Comparison of ENCODE assay signal across 13 cellular contexts in genomic region chr10:129531195-129531968, GRCh38.
A peak's percentile ranks its signal among the peaks of the same experiment; 100 is the strongest.
DNase-seq lines count a peak whose midpoint lies in the region; ATAC-seq, FAIRE-seq and TF ChIP-seq lines count a peak whose summit lies in the region.
"Had no signal": no experiment of that assay in that cellular context is flagged by ENCODE, and none has a peak within 500 bp of the region (broad histone marks: within the 10 kb centered on the region; RNA-seq: fewer than 3 reads in every experiment).

No MANE protein-coding gene starts in this region.

- H3K9me3 Mint-ChIP-seq in stimulated activated effector memory CD8-positive, alpha-beta T cell treated with anti-CD3 and anti-CD28 coated beads, Interleukin-12 subunit alpha, Interleukin-12 subunit beta, amount 100 ng/mL, for 72 hours, result peaks cover 11% of the 10 kb centered on the region

- H3K36me3 ChIP-seq in HUES48 (ENCODE audit: control insufficient read depth, insufficient read depth, low read length) (no peaks in the 10 kb centered on the region), keratinocyte (ENCODE audit: control insufficient read depth in 2 of 2, extremely low read depth in 1 of 2, insufficient read depth in 2 of 2, low read length in 2 of 2) (no peaks in the 10 kb centered on the region), prostate gland (no peaks in the 10 kb centered on the region), spleen (peaks cover 0 to 27% (median 10%) of the 10 kb centered on the region in 6 donors)

- in situ Hi-C loops in T47D (cut with HindIII; ENCODE audit: low pct_unique_long_range_greater_than_20kb, low sequenced_read_pairs), result no loop called here

- H3K4me3 Mint-ChIP-seq in stimulated activated effector memory CD8-positive, alpha-beta T cell treated with anti-CD3 and anti-CD28 coated beads, Interleukin-12 subunit alpha, Interleukin-12 subunit beta, amount 100 ng/mL, for 72 hours, result no peak overlapping the region
- H3K4me3 Mint-ChIP-seq: effector memory CD8-positive, alpha-beta T cell had no signal

- FAIRE-seq in keratinocyte (lab: Jason Lieb, UNC), result no peak
- FAIRE-seq: islet of Langerhans had no signal

- peak overlapping the region; percentile 65 for H3K27ac ChIP-seq in HUES48 (ENCODE audit: low read depth, low read length)
- peak overlapping the region; percentile 8 for H3K27ac ChIP-seq in keratinocyte (ENCODE audit: control insufficient read depth, insufficient read depth, low read length)
- no peak overlapping the region for H3K27ac ChIP-seq in prostate gland
- H3K27ac ChIP-seq in spleen, result no peak overlapping the region
- H3K27ac ChIP-seq: neutrophil had no signal

- DNase-seq in AG08395 (ENCODE audit: low spot score), result peak; percentile 78
- DNase-seq in T47D (ENCODE audit: low read depth in 1 of 2, low spot score in 1 of 2), result peak; percentile 60 to 65
- peak; percentile 15 for DNase-seq in keratinocyte (ENCODE audit: low read depth, low spot score)
- no peak for DNase-seq in prostate gland (ENCODE audit: low spot score)
- DNase-seq in spleen, result no peak
- DNase-seq in activated gamma-delta T cell treated with Interleukin-2 at 50 U/mL for 16 hours, result no peak
- no peak for DNase-seq in stimulated activated effector memory CD8-positive, alpha-beta T cell treated with anti-CD3 and anti-CD28 coated beads, Interleukin-12 subunit alpha, Interleukin-12 subunit beta, amount 100 ng/mL, for 72 hours (ENCODE audit: low spot score in 2 of 2)
- DNase-seq: activated CD4-positive, CD25-positive, alpha-beta regulatory T cell treated with anti-CD3 and anti-CD28 coated beads, Interleukin-2, amount 50 U/mL, for 72 hours; effector memory CD8-positive, alpha-beta T cell; SHP77 treated with DMSO at 0.1 percent for 48 hours had no signal

- no peak overlapping the region for H2AFZ ChIP-seq in keratinocyte (ENCODE audit: control insufficient read depth, low read length)

- H4K20me1 ChIP-seq in keratinocyte (ENCODE audit: control insufficient read depth, extremely low read depth, insufficient read depth, low read length), result no peaks in the 10 kb centered on the region

- TF ChIP-seq POLR2A in prostate gland (IDR thresholded peaks at IDR 0.05) (no peak), spleen (IDR thresholded peaks at IDR 0.05) (no peak)

- intact Hi-C loops in prostate gland (cut with DNase I), result no loop called here
- intact Hi-C loops in spleen (cut with DNase I; ENCODE audit: low total_unique reads), result no loop called here

- peaks cover 2% of the 10 kb centered on the region for H3K79me2 ChIP-seq in keratinocyte (ENCODE audit: control insufficient read depth, insufficient read depth, low read length)

- peaks cover 14% of the 10 kb centered on the region for H3K36me3 Mint-ChIP-seq in stimulated activated effector memory CD8-positive, alpha-beta T cell treated with anti-CD3 and anti-CD28 coated beads, Interleukin-12 subunit alpha, Interleukin-12 subunit beta, amount 100 ng/mL, for 72 hours

- dilution Hi-C loops in keratinocyte (cut with MboI; ENCODE audit: extremely low pct_ligation_motif_present, low sequenced_read_pairs), result no loop called here

- H3K9ac ChIP-seq in HUES48 (ENCODE audit: low read depth, low read length) (no peak overlapping the region; the same call in 1 of the 2 replicates), keratinocyte (ENCODE audit: control insufficient read depth, extremely low read depth, insufficient read depth, low read length) (no peak overlapping the region)

- peaks cover 40% of the 10 kb centered on the region for H3K4me1 Mint-ChIP-seq in stimulated activated effector memory CD8-positive, alpha-beta T cell treated with anti-CD3 and anti-CD28 coated beads, Interleukin-12 subunit alpha, Interleukin-12 subunit beta, amount 100 ng/mL, for 72 hours

- H3K9me3 ChIP-seq in HUES48 (ENCODE audit: control insufficient read depth, insufficient read depth, low read length) (no peaks in the 10 kb centered on the region), keratinocyte (ENCODE audit: control insufficient read depth, low read depth, low read length) (peaks cover 2% of the 10 kb centered on the region), prostate gland (no peaks in the 10 kb centered on the region), spleen (peaks cover 0 to 6% (median 0%) of the 10 kb centered on the region in 8 donors)
- H3K9me3 ChIP-seq: neutrophil had no signal

- H3K27me3 ChIP-seq in HUES48 (ENCODE audit: control insufficient read depth, insufficient read depth, low read length) (no peaks in the 10 kb centered on the region), keratinocyte (ENCODE audit: control insufficient read depth, extremely low read depth, insufficient read depth, low read length) (no peaks in the 10 kb centered on the region), prostate gland (replicated peaks; ENCODE audit: insufficient read depth) (no peaks in the 10 kb centered on the region), spleen (replicated peaks in 1 of 7) (no peaks in the 10 kb centered on the region)
- H3K27me3 ChIP-seq: neutrophil had no signal

- H3K27ac Mint-ChIP-seq in stimulated activated effector memory CD8-positive, alpha-beta T cell treated with anti-CD3 and anti-CD28 coated beads, Interleukin-12 subunit alpha, Interleukin-12 subunit beta, amount 100 ng/mL, for 72 hours, result no peak overlapping the region
- H3K27ac Mint-ChIP-seq: effector memory CD8-positive, alpha-beta T cell had no signal

- H3K4me3 ChIP-seq in HUES48 (ENCODE audit: low read depth, low read length) (no peak overlapping the region; the same call in 1 of the 2 replicates), keratinocyte (ENCODE audit: control insufficient read depth in 2 of 3, extremely low read depth in 1 of 3, insufficient read depth in 2 of 3, low read depth in 1 of 3, low read length in 3 of 3) (no peak overlapping the region), prostate gland (no peak overlapping the region), spleen (no peak overlapping the region)

- WGBS in prostate gland, result 88% methylated on average over 15 of the region's 15 CpGs
- WGBS in spleen, 5 donors, result 89 to 95% (median 94%) methylated on average over 12 to 15 of the region's 15 CpGs

- peaks cover 12% of the 10 kb centered on the region for H3K4me1 ChIP-seq in HUES48 (ENCODE audit: control insufficient read depth, insufficient read depth, low read length)
- peaks cover 14% of the 10 kb centered on the region for H3K4me1 ChIP-seq in keratinocyte (ENCODE audit: control insufficient read depth, extremely low read depth, insufficient read depth, low read length)
- no peaks in the 10 kb centered on the region for H3K4me1 ChIP-seq in prostate gland (replicated peaks)
- H3K4me1 ChIP-seq in spleen, result peaks cover 5 to 26% (median 16%) of the 10 kb centered on the region in 6 donors

- TF ChIP-seq CTCF in keratinocyte (optimal IDR thresholded peaks at IDR 0.05 in 1 of 3, IDR thresholded peaks at IDR 0.05 in 1 of 3, conservative IDR thresholded peaks at IDR 0.05 in 1 of 3; ENCODE audit: extremely low read depth in 1 of 3, insufficient read depth in 2 of 3, low read length in 3 of 3) (no peak), prostate gland (IDR thresholded peaks at IDR 0.05) (no peak), spleen (IDR thresholded peaks at IDR 0.05 in 8 of 11, conservative IDR thresholded peaks at IDR 0.05 in 3 of 11) (no peak)

- H3K4me2 ChIP-seq in keratinocyte (ENCODE audit: control insufficient read depth, extremely low read depth, insufficient read depth, low read depth, low read length), result peak overlapping the region; percentile 74

- ATAC-seq in stimulated activated effector memory CD8-positive, alpha-beta T cell treated with anti-CD3 and anti-CD28 coated beads, Interleukin-12 subunit alpha, Interleukin-12 subunit beta, amount 100 ng/mL, for 72 hours, result no peak
- ATAC-seq: effector memory CD8-positive, alpha-beta T cell had no signal

- H3K9me1 ChIP-seq in keratinocyte (ENCODE audit: control insufficient read depth, extremely low read depth, insufficient read depth, low read length), result no peaks in the 10 kb centered on the region

Comparison
In these comparisons a context has a peak if more than half of its experiments do, and no peak if none do; other contexts are left out.
1. DNase-seq: peak in AG08395 (single experiment), T47D (2 of 2) and keratinocyte (single experiment); none in prostate gland (single experiment), spleen (single experiment), activated gamma-delta T cell treated with Interleukin-2 at 50 U/mL for 16 hours (single experiment) and stimulated activated effector memory CD8-positive, alpha-beta T cell treated with anti-CD3 and anti-CD28 coated beads, Interleukin-12 subunit alpha, Interleukin-12 subunit beta, amount 100 ng/mL, for 72 hours (0 of 2).
2. H3K27ac ChIP-seq: peak in HUES48 (single experiment) and keratinocyte (single experiment); none in prostate gland (0 of 2) and spleen (0 of 8).